ENCODE assay signal across 15 cellular contexts in genomic region chr1:1017400-1018320, GRCh38. TPM values are rescaled to one million over a fixed set of nuclear protein-coding genes. Genes with fewer than 3 reads are reported as not detected.
DNase-seq lines count a peak whose midpoint lies in the region; ATAC-seq and TF ChIP-seq lines count a peak whose summit lies in the region.
"Not testable (repeated sequence)": the region's sequence is repeated elsewhere in the genome, so short reads cannot be mapped to it uniquely, and the experiment has no call there.
"Had no signal": no experiment of that assay in that cellular context is flagged by ENCODE, and none has a peak within 500 bp of the region (broad histone marks: within the 10 kb centered on the region; RNA-seq: fewer than 3 reads in every experiment).

No MANE protein-coding gene starts in this region.

- H3K4me1 Mint-ChIP-seq in activated T-cell treated with anti-CD3 and anti-CD28 coated beads, Interleukin-2, amount 50 U/mL, for 72 hours (ENCODE audit: low read depth): peaks cover 26% of the 10 kb centered on the region
- H3K4me1 Mint-ChIP-seq in endothelial cell (ENCODE audit: unreplicated experiment): peaks cover 18% of the 10 kb centered on the region
- peaks cover 19% of the 10 kb centered on the region for H3K4me1 Mint-ChIP-seq in nephron

- H3K4me3 ChIP-seq in PC-3 (ENCODE audit: low read length): not testable (repeated sequence)

- H3K9ac ChIP-seq in PC-3 (ENCODE audit: low read length): not testable (repeated sequence)

- intact Hi-C loops in PC-3 (cut with micrococcal nuclease): not testable (repeated sequence)

- not testable (repeated sequence) for H2AFZ ChIP-seq in PC-3 (ENCODE audit: low read length)

- POLR2A ChIA-PET in PC-3 (lab: Charles Lee; ENCODE audit: unreplicated experiment): interaction anchor here (0.5 to 0.7 kb wide), 5 partner anchors 20 to 1176 kb away, joined by 3 to 11 read pairs (median 5); no protein-coding TSS in a partner anchor

- H3K9me2 ChIP-seq in PC-3 (replicated peaks; ENCODE audit: low read length): not testable (repeated sequence)

- DNase-seq in EL (peak; percentile 40), PC-3 (peak; percentile 45)
- not testable (repeated sequence) for DNase-seq in activated T-cell treated with anti-CD3 and anti-CD28 coated beads, Interleukin-2, amount 50 U/mL, for 72 hours; endothelial cell (ENCODE audit: low spot score)

- not testable (repeated sequence) for H3K9me3 ChIP-seq in PC-3 (ENCODE audit: low read length)

- H4K20me1 ChIP-seq in PC-3 (ENCODE audit: low read length): not testable (repeated sequence)

- peak overlapping the region; percentile 59 for H3K27ac Mint-ChIP-seq in activated T-cell treated with anti-CD3 and anti-CD28 coated beads, Interleukin-2, amount 50 U/mL, for 72 hours
- not testable (repeated sequence) for H3K27ac Mint-ChIP-seq in endothelial cell (ENCODE audit: unreplicated experiment)
- peak overlapping the region; percentile 42 to 77 (median 62) for H3K27ac Mint-ChIP-seq in nephron

- not testable (repeated sequence) for H3K36me3 Mint-ChIP-seq in activated T-cell treated with anti-CD3 and anti-CD28 coated beads, Interleukin-2, amount 50 U/mL, for 72 hours (ENCODE audit: insufficient read depth in 2 of 2); endothelial cell (ENCODE audit: low read depth, unreplicated experiment); nephron (ENCODE audit: low read depth)

- H3K4me1 ChIP-seq in PC-3 (ENCODE audit: insufficient read depth, low read length): peaks cover 33% of the 10 kb centered on the region

- H3K36me3 ChIP-seq in PC-3 (ENCODE audit: low read depth, low read length): not testable (repeated sequence)

- ATAC-seq in PC-3; activated T-cell treated with anti-CD3 and anti-CD28 coated beads, Interleukin-2, amount 50 U/mL, for 72 hours (replicated peaks in 1 of 2): not testable (repeated sequence)

- BruUV-seq in PC-3 (replicated peaks; lab: Mats Ljungman, UMichigan): not testable (repeated sequence)

- not testable (repeated sequence) for H3K9me3 Mint-ChIP-seq in activated T-cell treated with anti-CD3 and anti-CD28 coated beads, Interleukin-2, amount 50 U/mL, for 72 hours; endothelial cell (ENCODE audit: unreplicated experiment); nephron

- H3K27ac ChIP-seq in 22Rv1: peak overlapping the region; percentile 30; the same call in 1 of the 2 replicates
- H3K27ac ChIP-seq in PC-3 (ENCODE audit: low read length): not testable (repeated sequence)

- not testable (repeated sequence) for H3K27me3 ChIP-seq in PC-3 (ENCODE audit: low read length)

- H3K4me3 Mint-ChIP-seq in activated T-cell treated with anti-CD3 and anti-CD28 coated beads, Interleukin-2, amount 50 U/mL, for 72 hours: peak overlapping the region; percentile 45 to 53
- peak overlapping the region; percentile 33 for H3K4me3 Mint-ChIP-seq in endothelial cell (ENCODE audit: unreplicated experiment)
- peak overlapping the region; percentile 14 to 74 (median 60) for H3K4me3 Mint-ChIP-seq in nephron

- H3K27me3 Mint-ChIP-seq in activated T-cell treated with anti-CD3 and anti-CD28 coated beads, Interleukin-2, amount 50 U/mL, for 72 hours (ENCODE audit: low read depth); nephron (ENCODE audit: low read depth): not testable (repeated sequence)
- H3K27me3 Mint-ChIP-seq in endothelial cell (ENCODE audit: unreplicated experiment): peaks cover 11% of the 10 kb centered on the region

- not testable (repeated sequence) for H3K4me2 ChIP-seq in PC-3 (ENCODE audit: low read length)

- H3F3A ChIP-seq in PC-3 (ENCODE audit: low read length, unreplicated experiment): not testable (repeated sequence)

- TF ChIP-seq CTCF in 22Rv1 (IDR thresholded peaks at IDR 0.05); PC-3 (conservative IDR thresholded peaks at IDR 0.05; ENCODE audit: low read depth, low read length); endothelial cell (IDR thresholded peaks at IDR 0.05; ENCODE audit: unreplicated experiment); nephron (IDR thresholded peaks at IDR 0.05; ENCODE audit: unreplicated experiment in 3 of 3): not testable (repeated sequence)

- CTCF ChIA-PET in PC-3 (lab: Charles Lee): not testable (repeated sequence)

- H3K79me2 ChIP-seq in PC-3 (ENCODE audit: low read length): peaks cover 48% of the 10 kb centered on the region

RNA-seq across cellular contexts. Expression of gene AGRN, which starts 2.3 kb away (rescaled TPM):
- total RNA-seq in PC-3 (2014; rRNA removed): 273 and 377 TPM in 2 replicates
- total RNA-seq in activated T-cell treated with anti-CD3 and anti-CD28 coated beads, Interleukin-2, amount 50 U/mL, for 72 hours: 100 to 1,000 TPM in 1 of 2 donors, 10 to 100 TPM in 1; 69.0 to 112 TPM
- 374 TPM for total RNA-seq in endothelial cell (ENCODE audit: unreplicated experiment)

RNA-seq across cellular contexts. Expression of gene ISG15, which starts 4.4 kb away (rescaled TPM):
- total RNA-seq in PC-3 (2014; rRNA removed) (749 and 758 TPM in 2 replicates), endothelial cell (ENCODE audit: unreplicated experiment) (33.3 TPM)
- total RNA-seq in activated T-cell treated with anti-CD3 and anti-CD28 coated beads, Interleukin-2, amount 50 U/mL, for 72 hours: 100 to 1,000 TPM in 1 of 2 donors, 10 to 100 TPM in 1; 81.0 to 197 TPM

RNA-seq across cellular contexts. Expression of gene HES4, which starts 17.8 kb away (rescaled TPM):
- 233 and 379 TPM in 2 replicates for total RNA-seq in PC-3 (2014; rRNA removed)
- total RNA-seq in activated T-cell treated with anti-CD3 and anti-CD28 coated beads, Interleukin-2, amount 50 U/mL, for 72 hours: 1 to 10 TPM; 7.8 to 9.9 TPM
- 144 TPM for total RNA-seq in endothelial cell (ENCODE audit: unreplicated experiment)

RNA-seq across cellular contexts. Expression of gene PERM1, which starts 35.8 kb away (rescaled TPM):
- total RNA-seq in PC-3 (2014; rRNA removed): 0.47 and 1.1 TPM in 2 replicates
- total RNA-seq in activated T-cell treated with anti-CD3 and anti-CD28 coated beads, Interleukin-2, amount 50 U/mL, for 72 hours: not detected
- not detected for total RNA-seq in endothelial cell (ENCODE audit: unreplicated experiment)
- total RNA-seq: activated CD4-positive, alpha-beta memory T cell treated with anti-CD3 and anti-CD28 coated beads for 36 hours; ascending aorta; GM12878; GM23248; lower lobe of right lung; T-helper 17 cell had no signal

RNA-seq across cellular contexts. Expression of gene PLEKHN1, which starts 51.4 kb away (rescaled TPM):
- 14.0 and 18.3 TPM in 2 replicates for total RNA-seq in PC-3 (2014; rRNA removed)
- total RNA-seq in activated T-cell treated with anti-CD3 and anti-CD28 coated beads, Interleukin-2, amount 50 U/mL, for 72 hours: 1 to 10 TPM; 1.9 to 2.3 TPM
- total RNA-seq in endothelial cell (ENCODE audit: unreplicated experiment): not detected
- total RNA-seq: ascending aorta, cardiac septum, Right ventricle myocardium inferior, temporal lobe had no signal

Comparison
In these comparisons a context has a peak if more than half of its experiments do, and no peak if none do; other contexts are left out.
1. RNA of gene HES4, which starts 17.8 kb away (total RNA-seq): 233 to 379 TPM in PC-3 and 144 TPM in endothelial cell (single experiment); 7.8 to 9.9 TPM in activated T-cell treated with anti-CD3 and anti-CD28 coated beads, Interleukin-2, amount 50 U/mL, for 72 hours; every median in the first group is over 10 times any median in the second.
2. Peak in every context shown above with its lines, with median percentiles within 50 percentile points of each other: H3K4me3 Mint-ChIP-seq.